In genomic region chr15:51801391-51801835, GRCh38 we compare ENCODE assay signal across 8 cellular contexts. TPM values are rescaled to one million over a fixed set of nuclear protein-coding genes. Genes with fewer than 3 reads are reported as not detected.
DNase-seq lines count a peak whose midpoint lies in the region; ATAC-seq and TF ChIP-seq lines count a peak whose summit lies in the region.

No MANE protein-coding gene starts in this region.

- H3K27ac Mint-ChIP-seq in neural progenitor cell = no peak overlapping the region
- H3K27ac Mint-ChIP-seq in effector memory CD8-positive, alpha-beta T cell = no peak overlapping the region

- H3K79me2 ChIP-seq in neural progenitor cell (ENCODE audit: low read depth) = no peaks in the 10 kb centered on the region

- intact Hi-C loops in dorsolateral prefrontal cortex (cut with DNase I) = no loop called here

- no peak overlapping the region for H3K4me3 Mint-ChIP-seq in neural progenitor cell
- H3K4me3 Mint-ChIP-seq in effector memory CD8-positive, alpha-beta T cell = no peak overlapping the region

- peaks cover 1% of the 10 kb centered on the region for H3K36me3 Mint-ChIP-seq in neural progenitor cell
- peaks cover 32% of the 10 kb centered on the region for H3K36me3 Mint-ChIP-seq in effector memory CD8-positive, alpha-beta T cell (ENCODE audit: insufficient read depth)

- no peaks in the 10 kb centered on the region for H4K20me1 ChIP-seq in neural progenitor cell (ENCODE audit: low read depth)

- DNase-seq in GM06990 (ENCODE audit: extremely low read depth, insufficient read length) = no peak
- DNase-seq in NCI-H1694 (lab: John Stamatoyannopoulos, UW) = peak; percentile 44
- peak in 4 of 10 donors; percentile 7 to 49 (median 29) for DNase-seq in dorsolateral prefrontal cortex
- peak; percentile 60 for DNase-seq in neural progenitor cell (ENCODE audit: low spot score)
- DNase-seq in NCI-H510A (lab: John Stamatoyannopoulos, UW) = no peak
- DNase-seq in effector memory CD8-positive, alpha-beta T cell = no peak

- ATAC-seq in GM21825 (IDR thresholded peaks at IDR 0.05; ENCODE audit: unreplicated experiment) (no peak), HG03354 (IDR thresholded peaks at IDR 0.05; ENCODE audit: poor library complexity, severe bottlenecking, unreplicated experiment) (no peak)
- no peak for ATAC-seq in effector memory CD8-positive, alpha-beta T cell (replicated peaks)

- H3F3A ChIP-seq in neural progenitor cell (ENCODE audit: low read depth) = no peaks in the 10 kb centered on the region

- H2AFZ ChIP-seq in neural progenitor cell (replicated peaks) = no peak overlapping the region

- no peak overlapping the region for H3K4me3 ChIP-seq in GM06990 (replicated peaks; ENCODE audit: low read depth, low read length)
- no peak overlapping the region for H3K4me3 ChIP-seq in dorsolateral prefrontal cortex
- no peak overlapping the region for H3K4me3 ChIP-seq in neural progenitor cell

- H3K4me2 ChIP-seq in neural progenitor cell = no peak overlapping the region

- no peaks in the 10 kb centered on the region for H3K9me3 ChIP-seq in neural progenitor cell (ENCODE audit: low read depth)

- H3K4me1 ChIP-seq in neural progenitor cell = no peaks in the 10 kb centered on the region

- H3K27me3 ChIP-seq in GM06990 (replicated peaks; ENCODE audit: control insufficient read depth, insufficient read depth, low read length) (no peaks in the 10 kb centered on the region), dorsolateral prefrontal cortex (no peaks in the 10 kb centered on the region), neural progenitor cell (no peaks in the 10 kb centered on the region)

- no peaks in the 10 kb centered on the region for H3K9me3 Mint-ChIP-seq in neural progenitor cell
- no peaks in the 10 kb centered on the region for H3K9me3 Mint-ChIP-seq in effector memory CD8-positive, alpha-beta T cell

- H3K36me3 ChIP-seq in GM06990 (ENCODE audit: control insufficient read depth, insufficient read depth, low read length) = peaks cover 6% of the 10 kb centered on the region
- no peaks in the 10 kb centered on the region for H3K36me3 ChIP-seq in neural progenitor cell

- H3K4me1 Mint-ChIP-seq in neural progenitor cell = peaks cover 27% of the 10 kb centered on the region
- no peaks in the 10 kb centered on the region for H3K4me1 Mint-ChIP-seq in effector memory CD8-positive, alpha-beta T cell (ENCODE audit: low read depth in 2 of 2)

- H3K27ac ChIP-seq in dorsolateral prefrontal cortex (peak overlapping the region in 2 of 59 donors; percentile 2 to 17), neural progenitor cell (no peak overlapping the region)

- no peaks in the 10 kb centered on the region for H3K27me3 Mint-ChIP-seq in neural progenitor cell (ENCODE audit: insufficient read depth, low read depth)
- no peaks in the 10 kb centered on the region for H3K27me3 Mint-ChIP-seq in effector memory CD8-positive, alpha-beta T cell

- TF ChIP-seq CTCF in GM06990 (IDR thresholded peaks at IDR 0.05; ENCODE audit: insufficient read depth, low read length, poor library complexity, severe bottlenecking) (peak; percentile 70), dorsolateral prefrontal cortex (IDR thresholded peaks at IDR 0.05 in 54 of 56, conservative IDR thresholded peaks at IDR 0.05 in 2 of 56; ENCODE audit: low read depth in 1 of 56, partially characterized antibody in 56 of 56) (peak in 52 of 56 donors; percentile 21 to 65 (median 46)), neural progenitor cell (IDR thresholded peaks at IDR 0.05) (peak; percentile 71)

- no peak overlapping the region for H3K9ac ChIP-seq in neural progenitor cell

RNA-seq across cellular contexts. Expression of gene TMOD3, which starts 28.0 kb away (rescaled TPM):
- total RNA-seq in dorsolateral prefrontal cortex = 10 to 100 TPM; 13.9 to 34.3 (median 21.4) TPM
- 17.6 and 37.4 TPM in 2 replicates for total RNA-seq in neural progenitor cell (ENCODE audit: low replicate concordance)

RNA-seq across cellular contexts. Expression of gene TMOD2, which starts 50.0 kb away (rescaled TPM):
- 100 to 1,000 TPM; 156 to 398 (median 304) TPM for total RNA-seq in dorsolateral prefrontal cortex
- total RNA-seq in neural progenitor cell (ENCODE audit: low replicate concordance) = 1.9 and 3.2 TPM in 2 replicates

Comparison
In these comparisons a context has a peak if more than half of its experiments do, and no peak if none do; other contexts are left out.
1. DNase-seq: peak in NCI-H1694 (single experiment) and neural progenitor cell (single experiment); none in GM06990 (single experiment), NCI-H510A (single experiment) and effector memory CD8-positive, alpha-beta T cell (0 of 3).
2. RNA of gene TMOD2, which starts 50.0 kb away (total RNA-seq): 156 to 398 TPM in dorsolateral prefrontal cortex; 1.9 to 3.2 TPM in neural progenitor cell; every median in the first group is over 10 times any median in the second.
3. Peak in every context shown above with its lines, with median percentiles within 50 percentile points of each other: CTCF ChIP-seq.